In the genomic region with DNA sequence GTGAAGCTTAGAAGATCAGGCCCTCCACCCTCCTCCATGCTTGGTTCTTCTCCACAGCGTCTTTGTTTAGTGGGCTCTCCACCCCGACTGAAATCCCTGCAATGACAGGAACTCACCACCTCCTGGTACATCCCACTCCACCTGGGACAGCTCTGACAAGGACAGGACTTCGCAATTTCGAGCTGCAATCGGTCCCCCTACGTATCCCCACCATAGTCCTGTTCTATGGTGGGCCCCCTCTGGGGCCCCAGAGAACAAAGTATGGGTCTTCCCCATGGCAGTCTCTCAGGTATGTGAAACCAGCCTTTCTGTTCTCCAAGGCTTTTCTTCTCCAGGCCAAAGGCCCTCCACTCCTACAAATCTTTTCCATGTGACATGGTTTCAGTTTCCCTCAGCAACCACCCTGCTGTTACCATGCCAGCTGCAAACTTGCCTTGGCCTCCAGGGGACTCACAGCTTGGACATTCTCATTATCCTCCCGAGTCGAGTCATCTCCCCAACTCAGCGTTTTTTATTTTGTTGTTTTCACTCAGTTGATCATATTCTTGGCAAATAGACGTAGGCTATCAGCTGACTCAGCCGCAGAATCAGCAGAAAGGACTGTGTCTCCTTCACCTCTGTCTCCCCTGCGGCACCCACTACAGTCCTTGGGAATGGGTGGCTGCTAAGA, we compare ENCODE assay signal across 9 cellular contexts.
DNase-seq lines count a peak whose midpoint lies in the region; ATAC-seq and TF ChIP-seq lines count a peak whose summit lies in the region.
"Had no signal": no experiment of that assay in that cellular context is flagged by ENCODE, and none has a peak within 500 bp of the region (broad histone marks: within the 10 kb centered on the region; RNA-seq: fewer than 3 reads in every experiment).

No MANE protein-coding gene starts in this region.

- peaks cover 60% of the 10 kb centered on the region for H3K4me1 ChIP-seq in PC-9 (replicated peaks; ENCODE audit: insufficient read depth)

- TF ChIP-seq CTCF in PC-9 (conservative IDR thresholded peaks at IDR 0.05) (no peak), progenitor cell of endocrine pancreas (IDR thresholded peaks at IDR 0.05; ENCODE audit: unreplicated experiment) (no peak)

- POLR2A ChIA-PET in PC-9 (lab: Charles Lee; ENCODE audit: unreplicated experiment): interaction anchor here (0.7 kb wide), 1 partner anchor 237 kb away, joined by 3 read pairs; no protein-coding TSS in a partner anchor

- H3K79me2 ChIP-seq in PC-9 (ENCODE audit: low read depth): no peaks in the 10 kb centered on the region

- no peak overlapping the region for H3K4me3 Mint-ChIP-seq in progenitor cell of endocrine pancreas (ENCODE audit: low read depth)

- CTCF ChIA-PET in PC-9 (lab: Charles Lee): no interaction called here

- H3K27ac Mint-ChIP-seq in progenitor cell of endocrine pancreas: peak overlapping the region; percentile 15

- H4K20me1 ChIP-seq in PC-9 (ENCODE audit: insufficient read depth): no peaks in the 10 kb centered on the region

- no peaks in the 10 kb centered on the region for H3K36me3 Mint-ChIP-seq in progenitor cell of endocrine pancreas (ENCODE audit: insufficient read depth)

- peak overlapping the region; percentile 74 for H3K27ac ChIP-seq in PC-9

- no peaks in the 10 kb centered on the region for H3K9me2 ChIP-seq in PC-9 (ENCODE audit: insufficient read depth)

- no peak for ATAC-seq in HG03280 (IDR thresholded peaks at IDR 0.05; ENCODE audit: unreplicated experiment)
- no peak for ATAC-seq in HG03159 (IDR thresholded peaks at IDR 0.05; ENCODE audit: unreplicated experiment)

- DNase-seq in GM03348 (ENCODE audit: low spot score): peak; percentile 43
- peak; percentile 67 to 93 for DNase-seq in PC-9
- peak; percentile 40 for DNase-seq in fibroblast of peridontal ligament (ENCODE audit: extremely low read depth)
- no peak for DNase-seq in progenitor cell of endocrine pancreas (ENCODE audit: low spot score, unreplicated experiment)
- DNase-seq in NCI-H2081 treated with DMSO at 0.1 percent for 48 hours (lab: John Stamatoyannopoulos, UW): no peak
- no peak for DNase-seq in middle frontal gyrus (ENCODE audit: extremely low spot score, low spot score)
- DNase-seq: NCI-H1105 had no signal

- H3K9me3 Mint-ChIP-seq in progenitor cell of endocrine pancreas (ENCODE audit: low read depth): no peaks in the 10 kb centered on the region

- no peak overlapping the region for H3K4me3 ChIP-seq in PC-9

- no peak overlapping the region for H2AFZ ChIP-seq in PC-9

- 0 out of 2 replicates have a peak, but pooled peaks cover 4% of the 10 kb centered on the region for H3K36me3 ChIP-seq in PC-9 (ENCODE audit: low read depth)

- peaks cover 33% of the 10 kb centered on the region for H3K4me1 Mint-ChIP-seq in progenitor cell of endocrine pancreas (ENCODE audit: low read depth)

- no peaks in the 10 kb centered on the region; the same call in 1 of the 2 replicates for H3K9me3 ChIP-seq in PC-9 (ENCODE audit: insufficient read depth, low read depth)

- peak overlapping the region; percentile 60 for H3K4me2 ChIP-seq in PC-9

- H3F3A ChIP-seq in PC-9 (ENCODE audit: insufficient read depth, low read depth): peaks cover 33% of the 10 kb centered on the region

- intact Hi-C loops in PC-9 (cut with micrococcal nuclease; ENCODE audit: unreplicated experiment): no loop called here

- no peaks in the 10 kb centered on the region for H3K27me3 ChIP-seq in PC-9 (ENCODE audit: insufficient read depth, low read depth)

- no TSS peak for BruUV-seq in PC-9 (replicated peaks; lab: Mats Ljungman, UMichigan)

- H3K27me3 Mint-ChIP-seq in progenitor cell of endocrine pancreas: no peaks in the 10 kb centered on the region

Comparison
In these comparisons a context has a peak if more than half of its experiments do, and no peak if none do; other contexts are left out.
1. DNase-seq: peak in GM03348 (single experiment), PC-9 (2 of 2) and fibroblast of peridontal ligament (single experiment); none in progenitor cell of endocrine pancreas (single experiment), NCI-H2081 treated with DMSO at 0.1 percent for 48 hours (single experiment) and middle frontal gyrus (single experiment).